ENCODE assay signal across 23 cellular contexts in genomic region chr1:244197851-244198375, GRCh38.
"Had no signal": no experiment of that assay in that cellular context is flagged by ENCODE, and none has a peak within 500 bp of the region (broad histone marks: within the 10 kb centered on the region; RNA-seq: fewer than 3 reads in every experiment).

No MANE protein-coding gene starts in this region.

- H3K27me3 ChIP-seq: right lobe of liver, stomach, upper lobe of left lung had no signal

- H3K27ac ChIP-seq: right lobe of liver, stomach, upper lobe of left lung had no signal

- H3K4me1 ChIP-seq: right lobe of liver, stomach, upper lobe of left lung had no signal

- H3K36me3 ChIP-seq: right lobe of liver, stomach, upper lobe of left lung had no signal

- ATAC-seq: left colon; mucosa of descending colon; right lobe of liver; stimulated activated memory B cell treated with anti-CD40 and anti-IgM and Interleukin-4, amounts not matched to agents 10 μg/mL and 1 μg/mL and 100 μg/mL, for 72 hours had no signal

- H3K9me3 ChIP-seq: mucosa of descending colon, right lobe of liver, stomach, upper lobe of left lung had no signal

- H3K4me3 ChIP-seq: mucosa of descending colon, right lobe of liver, skin epidermis, stomach, upper lobe of left lung had no signal

- DNase-seq: activated B cell treated with CpG ODN at 0.5 μM for 24 hours; activated CD4-positive, alpha-beta memory T cell treated with anti-CD3 and anti-CD28 coated beads for 36 hours; activated CD4-positive, alpha-beta T cell treated with anti-CD3 and anti-CD28 coated beads for 48 hours; activated naive CD4-positive, alpha-beta T cell treated with Interleukin-2 at 50 U/mL for 16 hours; activated naive CD8-positive, alpha-beta T cell treated with anti-CD3 and anti-CD28 coated beads for 36 hours; activated T-cell treated with anti-CD3 and anti-CD28 coated beads, Interleukin-2, amount 50 U/mL, for 48 hours; amniotic stem cell; cerebellar nuclear complex; cortex of kidney; erythroblast; left colon; mesenchymal stem cell; mucosa of descending colon; nephron progenitor cell; posterior cingulate gyrus; right lobe of liver; stimulated activated CD4-positive, alpha-beta T cell treated with anti-CD3 and anti-CD28 coated beads, Interleukin-15, amount 100 ng/mL, for 24 hours; stomach; T-helper 1 cell; T-helper 9 cell; upper lobe of left lung had no signal
